ENCODE assay signal across 17 cellular contexts in the genomic region with DNA sequence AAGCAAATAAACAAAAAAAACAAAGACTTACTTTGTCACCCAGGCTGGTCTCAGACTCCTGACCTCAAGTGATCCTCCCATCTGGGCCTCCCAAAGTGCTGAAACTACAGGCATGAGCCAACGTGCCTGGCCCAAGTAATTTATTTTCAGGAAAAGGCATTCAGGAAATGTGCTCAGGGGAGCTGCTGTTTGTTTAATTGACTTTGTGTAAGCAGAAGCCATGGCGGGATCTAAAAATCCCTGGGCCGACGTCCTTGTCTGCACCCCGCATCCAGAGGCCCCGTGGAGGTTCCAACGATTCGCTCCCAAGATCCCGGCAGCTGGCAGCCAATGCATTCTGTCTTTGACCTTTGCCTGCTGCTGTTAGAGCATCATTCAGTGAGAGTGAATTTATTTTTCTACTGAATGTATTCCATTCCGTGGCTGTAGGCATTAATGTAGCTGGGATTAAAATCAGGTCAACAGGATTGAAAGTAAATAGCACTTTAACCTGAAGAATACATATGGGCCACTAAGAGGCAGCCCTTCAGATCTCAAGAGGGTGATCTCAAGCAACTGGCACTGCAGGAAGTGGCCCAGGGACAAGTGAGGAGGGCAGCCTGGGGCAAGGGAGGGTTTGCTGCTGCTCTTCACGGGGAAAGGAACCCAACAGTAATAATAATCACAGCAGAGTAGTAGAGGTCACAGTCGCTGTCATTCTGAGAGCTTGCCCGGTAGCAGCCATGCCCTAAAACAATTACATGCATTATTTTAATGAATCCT.
DNase-seq lines count a peak whose midpoint lies in the region; ATAC-seq and TF ChIP-seq lines count a peak whose summit lies in the region.
"Had no signal": no experiment of that assay in that cellular context is flagged by ENCODE, and none has a peak within 500 bp of the region (broad histone marks: within the 10 kb centered on the region; RNA-seq: fewer than 3 reads in every experiment).

No MANE protein-coding gene starts in this region.

- H3K4me1 ChIP-seq in Peyer's patch (no peaks in the 10 kb centered on the region), gastrocnemius medialis (peaks cover 0 to 3% of the 10 kb centered on the region in 2 donors)
- H3K4me1 ChIP-seq: body of pancreas, transverse colon had no signal

- H3K9me3 ChIP-seq in Peyer's patch (no peaks in the 10 kb centered on the region), gastrocnemius medialis (no peaks in the 10 kb centered on the region)
- H3K9me3 ChIP-seq: body of pancreas, transverse colon had no signal

- H3K4me3 ChIP-seq in Peyer's patch (no peak overlapping the region), gastrocnemius medialis (no peak overlapping the region)
- H3K4me3 ChIP-seq: body of pancreas, coronary artery, transverse colon had no signal

- in situ Hi-C loops in gastrocnemius medialis (cut with MboI; ENCODE audit: low sequenced_read_pairs in 4 of 4), result no loop called here

- H3K36me3 ChIP-seq in Peyer's patch (no peaks in the 10 kb centered on the region), gastrocnemius medialis (no peaks in the 10 kb centered on the region)
- H3K36me3 ChIP-seq: transverse colon had no signal

- no peak for TF ChIP-seq POLR2A in Peyer's patch (IDR thresholded peaks at IDR 0.05)
- no peak for TF ChIP-seq POLR2A in gastrocnemius medialis (IDR thresholded peaks at IDR 0.05)

- peak overlapping the region; percentile 55 for H3K27ac ChIP-seq in layer of hippocampus (ENCODE audit: low read depth, low read length)
- H3K27ac ChIP-seq in Peyer's patch, result no peak overlapping the region
- no peak overlapping the region for H3K27ac ChIP-seq in gastrocnemius medialis
- H3K27ac ChIP-seq: body of pancreas, coronary artery, transverse colon had no signal

- DNase-seq in DMS53 (lab: John Stamatoyannopoulos, UW) (peak; percentile 95), NCI-H1417 (lab: John Stamatoyannopoulos, UW) (peak; percentile 69 to 93 (median 90)), NCI-H510A treated with DMSO at 0.1 percent for 48 hours (lab: John Stamatoyannopoulos, UW) (peak; percentile 91), NCI-H1436 (lab: John Stamatoyannopoulos, UW) (no peak), Peyer's patch (no peak), hippocampal formation (lab: John Stamatoyannopoulos, UW) (no peak), gastrocnemius medialis (no peak)
- DNase-seq: body of pancreas; H7; mesenchymal stem cell; naive thymus-derived CD4-positive, alpha-beta T cell; NCI-H146; Right ventricle myocardium superior; stimulated activated naive B cell treated with anti-CD40 and anti-IgM and Interleukin-4, amounts not matched to agents 10 μg/mL and 1 μg/mL and 100 μg/mL, for 72 hours; transverse colon had no signal

- ATAC-seq in gastrocnemius medialis, result no peak
- ATAC-seq: body of pancreas; naive thymus-derived CD4-positive, alpha-beta T cell; stimulated activated naive B cell treated with anti-CD40 and anti-IgM and Interleukin-4, amounts not matched to agents 10 μg/mL and 1 μg/mL and 100 μg/mL, for 72 hours had no signal

- H3K27me3 ChIP-seq in layer of hippocampus (ENCODE audit: control insufficient read depth, insufficient read depth, low read length), result no peaks in the 10 kb centered on the region
- H3K27me3 ChIP-seq in Peyer's patch, result no peaks in the 10 kb centered on the region
- H3K27me3 ChIP-seq in gastrocnemius medialis, result no peaks in the 10 kb centered on the region
- H3K27me3 ChIP-seq: body of pancreas, transverse colon had no signal

- no peak for TF ChIP-seq CTCF in Peyer's patch (IDR thresholded peaks at IDR 0.05)
- no peak for TF ChIP-seq CTCF in gastrocnemius medialis (IDR thresholded peaks at IDR 0.05 in 4 of 5, conservative IDR thresholded peaks at IDR 0.05 in 1 of 5)

- intact Hi-C loops in gastrocnemius medialis (cut with DNase I; ENCODE audit: low total_unique reads), result no loop called here

Comparison
In these comparisons a context has a peak if more than half of its experiments do, and no peak if none do; other contexts are left out.
1. DNase-seq: peak in DMS53 (single experiment), NCI-H1417 (3 of 3) and NCI-H510A treated with DMSO at 0.1 percent for 48 hours (single experiment); none in NCI-H1436 (single experiment), Peyer's patch (0 of 3), hippocampal formation (0 of 2) and gastrocnemius medialis (0 of 2).